29 cellular contexts compared by ENCODE assay signal in genomic region chr12:32307352-32307751, GRCh38.
A peak's percentile ranks its signal among the peaks of the same experiment; 100 is the strongest.
DNase-seq lines count a peak whose midpoint lies in the region; ATAC-seq, FAIRE-seq and TF ChIP-seq lines count a peak whose summit lies in the region.
"Had no signal": no experiment of that assay in that cellular context is flagged by ENCODE, and none has a peak within 500 bp of the region (broad histone marks: within the 10 kb centered on the region; RNA-seq: fewer than 3 reads in every experiment).

No MANE protein-coding gene starts in this region.

- intact Hi-C loops in K562 (cut with micrococcal nuclease) = loop anchor here (5.0 kb wide), 1 partner anchor 200 kb away; the partner anchor contains the start of gene BICD1

- H3K79me2 ChIP-seq in K562 (ENCODE audit: control insufficient read depth, insufficient read depth, low read length) = no peaks in the 10 kb centered on the region

- no peak overlapping the region for H3K27ac ChIP-seq in K562 (ENCODE audit: extremely low read depth, low read depth, low read length)
- H3K27ac ChIP-seq: HL-60 had no signal

- no peak for TF ChIP-seq POLR2A in K562 (conservative IDR thresholded peaks at IDR 0.05)

- TF ChIP-seq CTCF in K562 (IDR thresholded peaks at IDR 0.05 in 2 of 3, conservative IDR thresholded peaks at IDR 0.05 in 1 of 3; ENCODE audit: insufficient read depth in 2 of 3, low read depth in 1 of 3, low read length in 3 of 3) (no peak), nephron progenitor cell (IDR thresholded peaks at IDR 0.05) (no peak)

- TF ChIP-seq EP300 in K562 (IDR thresholded peaks at IDR 0.05; ENCODE audit: low read length) = no peak

- POLR2A ChIA-PET in K562 (lab: Yijun Ruan, JAX) = no interaction called here

- H3K9ac ChIP-seq in K562 (ENCODE audit: insufficient read depth in 1 of 2, low read depth in 2 of 2, low read length in 2 of 2) = no peak overlapping the region

- in situ Hi-C loops in K562 (cut with MboI) = loop anchor here (5.0 to 10.0 kb wide), 2 partner anchors 623 to 650 kb away; partner anchors contain the start of gene ETFBKMT

- no peaks in the 10 kb centered on the region for H4K20me1 ChIP-seq in K562 (replicated peaks; ENCODE audit: control insufficient read depth, insufficient read depth, low read length)

- H3K4me1 Mint-ChIP-seq in nephron progenitor cell = peaks cover 50% of the 10 kb centered on the region

- no peak overlapping the region for H3K4me3 Mint-ChIP-seq in nephron progenitor cell
- H3K4me3 Mint-ChIP-seq: CD14-positive monocyte; CD8-positive, alpha-beta memory T cell; HFFc6; IgD-negative memory B cell had no signal

- no peaks in the 10 kb centered on the region for H3K9me1 ChIP-seq in K562 (ENCODE audit: control insufficient read depth, insufficient read depth, low read length)

- BruUV-seq in K562 (replicated peaks; lab: Mats Ljungman, UMichigan) = no TSS peak

- H3K9me3 ChIP-seq in K562 (replicated peaks; ENCODE audit: control insufficient read depth, insufficient read depth, low read depth, low read length) = no peaks in the 10 kb centered on the region
- H3K9me3 ChIP-seq: BE2C, HAP-1 had no signal

- H3K9me3 Mint-ChIP-seq in nephron progenitor cell = no peaks in the 10 kb centered on the region
- H3K9me3 Mint-ChIP-seq: CD14-positive monocyte; CD8-positive, alpha-beta memory T cell; HFFc6; IgD-negative memory B cell had no signal

- H3K36me3 ChIP-seq in K562 (ENCODE audit: control insufficient read depth, insufficient read depth, low read length) = no peaks in the 10 kb centered on the region

- no peaks in the 10 kb centered on the region for H3K27me3 Mint-ChIP-seq in nephron progenitor cell (ENCODE audit: low read depth, poor library complexity)
- H3K27me3 Mint-ChIP-seq: CD8-positive, alpha-beta memory T cell; IgD-negative memory B cell had no signal

- H3K27me3 ChIP-seq in K562 (ENCODE audit: control insufficient read depth in 2 of 2, insufficient read depth in 2 of 2, low read length in 2 of 2) = no peaks in the 10 kb centered on the region
- H3K27me3 ChIP-seq: BE2C had no signal

- H3K4me3 ChIP-seq in K562 = no peak overlapping the region
- H3K4me3 ChIP-seq: HAP-1 had no signal

- DNase-seq in D341Med (ENCODE audit: low spot score) (peak; percentile 47), NCI-H82 treated with DMSO at 0.1 percent for 48 hours (lab: John Stamatoyannopoulos, UW; ENCODE audit: unreplicated experiment) (peak; percentile 93), K562 (ENCODE audit: extremely low read depth in 1 of 4, low spot score in 3 of 4) (no peak), nephron progenitor cell (no peak), pons (ENCODE audit: low spot score) (no peak)
- DNase-seq in activated CD4-positive, alpha-beta T cell treated with anti-CD3 and anti-CD28 coated beads, Interleukin-2, amount 50 U/mL, for 1 hour = no peak
- DNase-seq: 8988T; ACHN; BE2C; Calu3; CD8-positive, alpha-beta memory T cell; GOT3; HFFc6; NCI-H1092; NCI-H1436; NCI-H187; NCI-H2081 treated with DMSO at 0.1 percent for 48 hours; NCI-H2171; NCI-H226; NCI-H510A treated with DMSO at 0.1 percent for 48 hours; NCI-H748 treated with DMSO at 0.1 percent for 48 hours; NK-92 treated with Interleukin-12 subunit alpha and Interleukin-12 subunit beta, amount 100 ng/mL, for 24 hours; PC-3 had no signal

- peak; percentile 23 for FAIRE-seq in K562 (lab: Jason Lieb, UNC)

- no peak for TF ChIP-seq RAD21 in K562 (CRISPR knock-in tag; conservative IDR thresholded peaks at IDR 0.05 in 1 of 2, IDR thresholded peaks at IDR 0.05 in 1 of 2)

- CTCF ChIA-PET in K562 (lab: Yijun Ruan, JAX; ENCODE audit: low intra/inter-chr PET ratio) = interaction anchor here (0.6 kb wide), 1 partner anchor 272 kb away, joined by 3 read pairs; no protein-coding TSS in a partner anchor

- 21% methylated on average over 3 of the region's 3 CpGs for WGBS in K562 (ENCODE audit: insufficient coverage, low coverage, missing lambda C conversion rate)

- ATAC-seq in K562 (no peak), HG02759 (IDR thresholded peaks at IDR 0.05; ENCODE audit: unreplicated experiment) (no peak), GM18867 (IDR thresholded peaks at IDR 0.05; ENCODE audit: unreplicated experiment) (no peak)
- ATAC-seq: PC-3 had no signal

- H3K27ac Mint-ChIP-seq in nephron progenitor cell = peak overlapping the region; percentile 30
- H3K27ac Mint-ChIP-seq: CD14-positive monocyte, HFFc6 had no signal

- peaks cover 41% of the 10 kb centered on the region for H3K36me3 Mint-ChIP-seq in nephron progenitor cell (ENCODE audit: low read depth)

- H3K4me1 ChIP-seq in K562 (replicated peaks in 1 of 2; ENCODE audit: control insufficient read depth in 2 of 2, insufficient read depth in 2 of 2, low read length in 2 of 2) = peaks cover 0 to 2% of the 10 kb centered on the region in 2 experiments; a peak in 2 of 5 replicates

- H2AFZ ChIP-seq in K562 (ENCODE audit: low read depth, low read length) = no peak overlapping the region

- no peak overlapping the region for H3K4me2 ChIP-seq in K562 (ENCODE audit: insufficient read depth, low read length)

TF ChIP-seq in K562, 482 proteins besides CTCF, POLR2A, EP300 and RAD21 (continues in another document):
- TF ChIP-seq FIP1L1 (IDR thresholded peaks at IDR 0.05; ENCODE audit: low read depth, low read length, poor library complexity, severe bottlenecking) (no peak), THRAP3 (IDR thresholded peaks at IDR 0.05; ENCODE audit: borderline replicate concordance) (no peak), NR2F6 (CRISPR knock-in tag; IDR thresholded peaks at IDR 0.05) (no peak), TEAD1 (CRISPR knock-in tag; IDR thresholded peaks at IDR 0.05) (no peak), SMARCA5 (IDR thresholded peaks at IDR 0.05) (no peak), TAF1 (IDR thresholded peaks at IDR 0.05; ENCODE audit: control insufficient read depth, extremely low read depth, insufficient read depth, low read length, severe bottlenecking) (no peak), ZNF224 (CRISPR knock-in tag; IDR thresholded peaks at IDR 0.05) (no peak), EWSR1 (IDR thresholded peaks at IDR 0.05; ENCODE audit: borderline replicate concordance, low read depth, partially characterized antibody) (no peak), MYBL2 (IDR thresholded peaks at IDR 0.05; ENCODE audit: low read depth) (no peak), MYBL2 (CRISPR knock-in tag; IDR thresholded peaks at IDR 0.05; ENCODE audit: borderline replicate concordance) (no peak), KLF10 (CRISPR knock-in tag; IDR thresholded peaks at IDR 0.05) (no peak), ZMIZ1 (IDR thresholded peaks at IDR 0.05; ENCODE audit: low read depth in 2 of 2, low read length in 2 of 2) (no peak), ZNF124 (CRISPR knock-in tag; IDR thresholded peaks at IDR 0.05) (no peak), ELF1 (tag; IDR thresholded peaks at IDR 0.05) (no peak), SIRT6 (IDR thresholded peaks at IDR 0.05; ENCODE audit: low read depth, low read length) (no peak), CEBPZ (IDR thresholded peaks at IDR 0.05; ENCODE audit: borderline replicate concordance, low read depth, low read length) (no peak), CBFA2T3 (IDR thresholded peaks at IDR 0.05) (no peak)

Comparison
In these comparisons a context has a peak if more than half of its experiments do, and no peak if none do; other contexts are left out.
1. DNase-seq: peak in D341Med (single experiment) and NCI-H82 treated with DMSO at 0.1 percent for 48 hours (single experiment); none in K562 (0 of 4), nephron progenitor cell (single experiment), pons (single experiment) and activated CD4-positive, alpha-beta T cell treated with anti-CD3 and anti-CD28 coated beads, Interleukin-2, amount 50 U/mL, for 1 hour (single experiment).